Comparison of ENCODE assay signal across 26 cellular contexts in genomic region chr14:33567736-33568124, GRCh38.
DNase-seq lines count a peak whose midpoint lies in the region; ATAC-seq, FAIRE-seq and TF ChIP-seq lines count a peak whose summit lies in the region.
"Had no signal": no experiment of that assay in that cellular context is flagged by ENCODE, and none has a peak within 500 bp of the region (broad histone marks: within the 10 kb centered on the region; RNA-seq: fewer than 3 reads in every experiment).

No MANE protein-coding gene starts in this region.

- POLR2A ChIA-PET in MCF 10A (lab: Yijun Ruan, JAX) = interaction anchor here (1.2 kb wide), 1 partner anchor 18 kb away, joined by 3 read pairs; no protein-coding TSS in a partner anchor

- no peak for ATAC-seq in GM19467 (IDR thresholded peaks at IDR 0.05; ENCODE audit: unreplicated experiment)
- ATAC-seq: activated CD4-positive, alpha-beta T cell treated with anti-CD3 and anti-CD28 coated beads for 36 hours; activated T-helper 17 cell treated with anti-CD3 and anti-CD28 coated beads, Interleukin-2, amount 50 U/mL, for 72 hours; left cardiac atrium; natural killer cell had no signal

- H3K4me2 ChIP-seq in mammary epithelial cell (ENCODE audit: insufficient read depth, low read depth, low read length) (no peak overlapping the region), keratinocyte (ENCODE audit: control insufficient read depth, extremely low read depth, insufficient read depth, low read depth, low read length) (no peak overlapping the region)

- no peak overlapping the region for H3K27ac ChIP-seq in mammary epithelial cell (ENCODE audit: insufficient read depth, low read depth, low read length)
- peak overlapping the region; percentile 87 for H3K27ac ChIP-seq in brain microvascular endothelial cell
- peak overlapping the region; percentile 6 for H3K27ac ChIP-seq in keratinocyte (ENCODE audit: control insufficient read depth, insufficient read depth, low read length)
- no peak overlapping the region for H3K27ac ChIP-seq in ovary
- H3K27ac ChIP-seq: esophagus muscularis mucosa, parathyroid adenoma, stomach had no signal

- H4K20me1 ChIP-seq in mammary epithelial cell (ENCODE audit: insufficient read depth, low read length) (no peaks in the 10 kb centered on the region), keratinocyte (ENCODE audit: control insufficient read depth, extremely low read depth, insufficient read depth, low read length) (no peaks in the 10 kb centered on the region)

- H3K27me3 Mint-ChIP-seq in MCF 10A (ENCODE audit: insufficient read depth, unreplicated experiment) = no peaks in the 10 kb centered on the region
- H3K27me3 Mint-ChIP-seq: activated CD4-positive, alpha-beta T cell treated with anti-CD3 and anti-CD28 coated beads for 36 hours; B cell had no signal

- H3K4me1 ChIP-seq in mammary epithelial cell (ENCODE audit: insufficient read depth, low read length) (peaks cover 37% of the 10 kb centered on the region), keratinocyte (ENCODE audit: control insufficient read depth, extremely low read depth, insufficient read depth, low read length) (peaks cover 65% of the 10 kb centered on the region), ovary (ENCODE audit: insufficient read depth) (peaks cover 4% of the 10 kb centered on the region)
- H3K4me1 ChIP-seq: parathyroid adenoma had no signal

- no peaks in the 10 kb centered on the region for H3K79me2 ChIP-seq in mammary epithelial cell (ENCODE audit: insufficient read depth, low read length)
- no peaks in the 10 kb centered on the region for H3K79me2 ChIP-seq in keratinocyte (ENCODE audit: control insufficient read depth, insufficient read depth, low read length)
- H3K79me2 ChIP-seq: parathyroid adenoma had no signal

- no peak for TF ChIP-seq EP300 in ovary (IDR thresholded peaks at IDR 0.05)

- intact Hi-C loops in MCF 10A (cut with micrococcal nuclease) = loop anchor here (2.0 kb wide), 1 partner anchor 21 kb away; no protein-coding TSS in a partner anchor
- intact Hi-C loops in mammary epithelial cell (cut with micrococcal nuclease) = no loop called here
- intact Hi-C loops in ovary (cut with DNase I) = no loop called here

- TF ChIP-seq CTCF in MCF 10A (IDR thresholded peaks at IDR 0.05; ENCODE audit: unreplicated experiment) = no peak
- TF ChIP-seq CTCF in mammary epithelial cell (conservative IDR thresholded peaks at IDR 0.05 in 1 of 2, IDR thresholded peaks at IDR 0.05 in 1 of 2; ENCODE audit: extremely low read depth in 1 of 2, insufficient read depth in 1 of 2, low read depth in 1 of 2, low read length in 2 of 2) = no peak
- TF ChIP-seq CTCF in brain microvascular endothelial cell (IDR thresholded peaks at IDR 0.05; ENCODE audit: low read depth, low read length, missing control alignments) = no peak
- no peak for TF ChIP-seq CTCF in keratinocyte (optimal IDR thresholded peaks at IDR 0.05 in 1 of 3, IDR thresholded peaks at IDR 0.05 in 1 of 3, conservative IDR thresholded peaks at IDR 0.05 in 1 of 3; ENCODE audit: extremely low read depth in 1 of 3, insufficient read depth in 2 of 3, low read length in 3 of 3)
- TF ChIP-seq CTCF in ovary (IDR thresholded peaks at IDR 0.05) = no peak

- FAIRE-seq in keratinocyte (lab: Jason Lieb, UNC) = peak; percentile 17

- peaks cover 55% of the 10 kb centered on the region for H3K4me1 Mint-ChIP-seq in MCF 10A (ENCODE audit: insufficient read depth, unreplicated experiment)
- H3K4me1 Mint-ChIP-seq: activated CD4-positive, alpha-beta T cell treated with anti-CD3 and anti-CD28 coated beads for 36 hours; activated T-helper 17 cell treated with anti-CD3 and anti-CD28 coated beads, Interleukin-2, amount 50 U/mL, for 72 hours; B cell had no signal

- H3K9me3 Mint-ChIP-seq in MCF 10A (ENCODE audit: unreplicated experiment) = no peaks in the 10 kb centered on the region
- H3K9me3 Mint-ChIP-seq: activated T-helper 17 cell treated with anti-CD3 and anti-CD28 coated beads, Interleukin-2, amount 50 U/mL, for 72 hours; mesothelial cell of epicardium; natural killer cell had no signal

- H3K36me3 ChIP-seq in mammary epithelial cell (ENCODE audit: insufficient read depth, low read length) (no peaks in the 10 kb centered on the region), brain microvascular endothelial cell (replicated peaks) (no peaks in the 10 kb centered on the region), keratinocyte (ENCODE audit: control insufficient read depth in 2 of 2, extremely low read depth in 1 of 2, insufficient read depth in 2 of 2, low read length in 2 of 2) (no peaks in the 10 kb centered on the region), ovary (no peaks in the 10 kb centered on the region)
- H3K36me3 ChIP-seq: esophagus muscularis mucosa, stomach had no signal

- WGBS in mammary epithelial cell (ENCODE audit: low coverage, missing lambda C conversion rate) = 94% methylated on average over 4 of the region's 4 CpGs
- WGBS in ovary, 3 donors = 52 to 68% (median 55%) methylated on average over 4 of the region's 4 CpGs

- CTCF ChIA-PET in MCF 10A (lab: Yijun Ruan, JAX) = interaction anchor here (0.6 kb wide), 2 partner anchors 201 to 953 kb away, joined by 3 read pairs; no protein-coding TSS in a partner anchor
- CTCF ChIA-PET in mammary epithelial cell (lab: Charles Lee; ENCODE audit: low non-redundant PET) = no interaction called here

- no peak overlapping the region for H3K4me3 Mint-ChIP-seq in MCF 10A (ENCODE audit: unreplicated experiment)
- H3K4me3 Mint-ChIP-seq: activated CD4-positive, alpha-beta T cell treated with anti-CD3 and anti-CD28 coated beads for 36 hours; activated T-helper 17 cell treated with anti-CD3 and anti-CD28 coated beads, Interleukin-2, amount 50 U/mL, for 72 hours; B cell; mesothelial cell of epicardium; natural killer cell had no signal

- H3K27me3 ChIP-seq in mammary epithelial cell (ENCODE audit: insufficient read depth, low read length) (no peaks in the 10 kb centered on the region), brain microvascular endothelial cell (replicated peaks) (no peaks in the 10 kb centered on the region), keratinocyte (ENCODE audit: control insufficient read depth, extremely low read depth, insufficient read depth, low read length) (no peaks in the 10 kb centered on the region), ovary (no peaks in the 10 kb centered on the region)
- H3K27me3 ChIP-seq: esophagus muscularis mucosa, stomach had no signal

- dilution Hi-C loops in mammary epithelial cell (cut with HindIII; ENCODE audit: low sequenced_read_pairs) = no loop called here
- dilution Hi-C loops in keratinocyte (cut with MboI; ENCODE audit: extremely low pct_ligation_motif_present, low sequenced_read_pairs) = no loop called here

- in situ Hi-C loops in mammary epithelial cell (cut with MboI; ENCODE audit: low sequenced_read_pairs in 2 of 2) (no loop called here), brain microvascular endothelial cell (cut with HindIII; ENCODE audit: low pct_ligation_motif_present, low sequenced_read_pairs) (no loop called here)

- DNase-seq in MCF 10A (ENCODE audit: unreplicated experiment) = no peak
- no peak for DNase-seq in mammary epithelial cell
- peak; percentile 90 for DNase-seq in brain microvascular endothelial cell
- DNase-seq in keratinocyte (ENCODE audit: low read depth, low spot score) = no peak
- no peak for DNase-seq in ovary
- no peak for DNase-seq in kidney glomerular epithelial cell (lab: John Stamatoyannopoulos, UW)
- no peak for DNase-seq in activated CD8-positive, alpha-beta memory T cell treated with anti-CD3 and anti-CD28 coated beads for 24 hours
- DNase-seq: activated CD4-positive, alpha-beta T cell treated with anti-CD3 and anti-CD28 coated beads for 36 hours; central memory CD4-positive, alpha-beta T cell; DND-41; effector CD4-positive, alpha-beta T cell; KG1; left cardiac atrium; natural killer cell; NCI-H1048; NCI-H2081 treated with DMSO at 0.1 percent for 48 hours; stimulated activated CD4-positive, alpha-beta T cell treated with anti-CD3 and anti-CD28 coated beads, Interleukin-4, amount 100 ng/mL, for 24 hours; stomach; SW 1271 had no signal

- no peaks in the 10 kb centered on the region for H3K36me3 Mint-ChIP-seq in MCF 10A (ENCODE audit: insufficient read depth, unreplicated experiment)
- H3K36me3 Mint-ChIP-seq: mesothelial cell of epicardium, natural killer cell had no signal

- H3K9ac ChIP-seq in mammary epithelial cell (ENCODE audit: insufficient read depth, low read length) = no peak overlapping the region
- no peak overlapping the region for H3K9ac ChIP-seq in keratinocyte (ENCODE audit: control insufficient read depth, extremely low read depth, insufficient read depth, low read length)
- H3K9ac ChIP-seq: parathyroid adenoma had no signal

- BruUV-seq in MCF 10A (replicated peaks; lab: Mats Ljungman, UMichigan) = no TSS peak
- BruUV-seq in mammary epithelial cell (replicated peaks; lab: Mats Ljungman, UMichigan) = no TSS peak

- H3K4me3 ChIP-seq in mammary epithelial cell (replicated peaks in 1 of 3; ENCODE audit: insufficient read depth in 1 of 3, low read depth in 2 of 3, low read length in 3 of 3) (no peak overlapping the region), brain microvascular endothelial cell (ENCODE audit: low read depth, low read length) (no peak overlapping the region), keratinocyte (ENCODE audit: control insufficient read depth in 2 of 3, extremely low read depth in 1 of 3, insufficient read depth in 2 of 3, low read depth in 1 of 3, low read length in 3 of 3) (no peak overlapping the region), ovary (no peak overlapping the region)
- H3K4me3 ChIP-seq: esophagus muscularis mucosa, skin epidermis, stomach had no signal

- H2AFZ ChIP-seq in mammary epithelial cell (ENCODE audit: low read depth, low read length) = no peak overlapping the region
- H2AFZ ChIP-seq in keratinocyte (ENCODE audit: control insufficient read depth, low read length) = peak overlapping the region; percentile 7
- H2AFZ ChIP-seq: parathyroid adenoma had no signal

- peak overlapping the region; percentile 19 for H3K27ac Mint-ChIP-seq in MCF 10A (ENCODE audit: low read depth, unreplicated experiment)
- H3K27ac Mint-ChIP-seq: activated CD4-positive, alpha-beta T cell treated with anti-CD3 and anti-CD28 coated beads for 36 hours; activated T-helper 17 cell treated with anti-CD3 and anti-CD28 coated beads, Interleukin-2, amount 50 U/mL, for 72 hours; B cell; mesothelial cell of epicardium; natural killer cell had no signal

- no peak for TF ChIP-seq POLR2A in ovary (IDR thresholded peaks at IDR 0.05)

- H3K9me3 ChIP-seq in mammary epithelial cell (replicated peaks; ENCODE audit: insufficient read depth, low read length) = no peaks in the 10 kb centered on the region
- H3K9me3 ChIP-seq in keratinocyte (ENCODE audit: control insufficient read depth, low read depth, low read length) = no peaks in the 10 kb centered on the region
- H3K9me3 ChIP-seq in ovary = no peaks in the 10 kb centered on the region
- H3K9me3 ChIP-seq: esophagus muscularis mucosa, stomach had no signal

- no peaks in the 10 kb centered on the region for H3K9me1 ChIP-seq in keratinocyte (ENCODE audit: control insufficient read depth, extremely low read depth, insufficient read depth, low read length)

Comparison
In these comparisons a context has a peak if more than half of its experiments do, and no peak if none do; other contexts are left out.
1. H3K27ac ChIP-seq: peak in brain microvascular endothelial cell (single experiment) and keratinocyte (single experiment); none in mammary epithelial cell (single experiment) and ovary (0 of 2).